12 cellular contexts compared by ENCODE assay signal in genomic region chr6:112501705-112502104, GRCh38.
DNase-seq lines count a peak whose midpoint lies in the region; ATAC-seq, FAIRE-seq and TF ChIP-seq lines count a peak whose summit lies in the region.
"Had no signal": no experiment of that assay in that cellular context is flagged by ENCODE, and none has a peak within 500 bp of the region (broad histone marks: within the 10 kb centered on the region; RNA-seq: fewer than 3 reads in every experiment).

No MANE protein-coding gene starts in this region.

- no peak overlapping the region for H3K23ac ChIP-seq in IMR-90 (ENCODE audit: low read depth, low read length)

- no TSS peak for BruUV-seq in IMR-90 (replicated peaks; lab: Mats Ljungman, UMichigan)

- POLR2A ChIA-PET in IMR-90 (lab: Charles Lee; ENCODE audit: unreplicated experiment), result no interaction called here

- WGBS in IMR-90 (ENCODE audit: extremely low coverage in 2 of 2, insufficient read length in 1 of 2), 2 experiments, result 9% methylated on average over 3 of the region's 5 CpGs; no CpG with 5 or more reads in 1 of the 2 experiments

- H3K4me1 ChIP-seq in IMR-90 (ENCODE audit: control insufficient read depth, insufficient read depth, low read length), result peaks cover 9% of the 10 kb centered on the region

- no peaks in the 10 kb centered on the region for H3K79me1 ChIP-seq in IMR-90 (ENCODE audit: low read depth in 1 of 2, low read length in 2 of 2)

- H3K14ac ChIP-seq in IMR-90 (replicated peaks; ENCODE audit: low read depth, low read length), result 0 out of 2 replicates have a peak overlapping the region, but pooled peaks have one; percentile 33

- peak; percentile 80 for DNase-seq in IMR-90
- peak; percentile 39 for DNase-seq in RPMI7951 (ENCODE audit: low read depth)
- DNase-seq in fibroblast of mammary gland (ENCODE audit: low read depth), result peak; percentile 14
- peak; percentile 36 for DNase-seq in pons (ENCODE audit: low spot score)
- DNase-seq in activated T-cell treated with anti-CD3 and anti-CD28 coated beads for 4 hours, result no peak
- DNase-seq in H54 (ENCODE audit: insufficient read length, low spot score), result no peak
- DNase-seq in SKM-1 (lab: John Stamatoyannopoulos, UW; ENCODE audit: unreplicated experiment), result no peak
- DNase-seq: activated gamma-delta T cell, H9, stomach, T1000 had no signal

- no peaks in the 10 kb centered on the region for H3K9me1 ChIP-seq in IMR-90 (ENCODE audit: insufficient read depth, low read length)

- H4K91ac ChIP-seq in IMR-90 (ENCODE audit: insufficient read depth, low read depth, low read length), result no peak overlapping the region

- H3K4me2 ChIP-seq in IMR-90 (ENCODE audit: low read depth, low read length), result peak overlapping the region; percentile 65

- FAIRE-seq in H54 (lab: Jason Lieb, UNC), result no peak

- H3K4ac ChIP-seq in IMR-90 (ENCODE audit: low read depth, low read length), result 0 out of 2 replicates have a peak overlapping the region, but pooled peaks have one; percentile 41

- no peak overlapping the region for H2BK15ac ChIP-seq in IMR-90 (ENCODE audit: low read depth, low read length)

- H4K20me1 ChIP-seq in IMR-90 (ENCODE audit: insufficient read depth, low read length), result no peaks in the 10 kb centered on the region

- H3K18ac ChIP-seq in IMR-90 (ENCODE audit: low read depth, low read length), result no peak overlapping the region

- no peaks in the 10 kb centered on the region for H3K27me3 ChIP-seq in IMR-90 (ENCODE audit: control insufficient read depth, insufficient read depth, low read length)
- H3K27me3 ChIP-seq: stomach had no signal

- intact Hi-C loops in IMR-90 (cut with micrococcal nuclease), result loop anchor here (5.0 kb wide), 2 partner anchors 181 to 281 kb away; no protein-coding TSS in a partner anchor

- H4K5ac ChIP-seq in IMR-90 (ENCODE audit: low read depth, low read length), result no peak overlapping the region

- TF ChIP-seq CTCF in IMR-90 (conservative IDR thresholded peaks at IDR 0.05; ENCODE audit: low read depth, low read length) (no peak), fibroblast of mammary gland (conservative IDR thresholded peaks at IDR 0.05; ENCODE audit: control insufficient read depth, insufficient read depth, low read depth, low read length) (no peak)

- dilution Hi-C loops in IMR-90 (cut with HindIII; ENCODE audit: low sequenced_read_pairs, unreplicated experiment), result no loop called here

- peak overlapping the region; percentile 88 for H2AFZ ChIP-seq in IMR-90 (replicated peaks; ENCODE audit: low read length, poor library complexity)

- TF ChIP-seq POLR2A in IMR-90 (IDR thresholded peaks at IDR 0.05; ENCODE audit: low read depth, low read length), result no peak
- no peak for TF ChIP-seq POLR2A in H54 (IDR thresholded peaks at IDR 0.05; ENCODE audit: low read depth, low read length)

- TF ChIP-seq RAD21 in IMR-90 (IDR thresholded peaks at IDR 0.05; ENCODE audit: low read length), result no peak

- no peak overlapping the region for H3K9ac ChIP-seq in IMR-90 (ENCODE audit: low read depth, low read length)

- H3K4me3 ChIP-seq in IMR-90 (ENCODE audit: insufficient read depth, low read depth, low read length), result 0 out of 2 replicates have a peak overlapping the region, but pooled peaks have one; percentile 0
- H3K4me3 ChIP-seq in fibroblast of mammary gland (ENCODE audit: control insufficient read depth, low read depth, low read length), result no peak overlapping the region
- H3K4me3 ChIP-seq: stomach had no signal

- H3K9me3 ChIP-seq in IMR-90 (ENCODE audit: control insufficient read depth, insufficient read depth, low read length), result no peaks in the 10 kb centered on the region
- H3K9me3 ChIP-seq: stomach had no signal

- no peak overlapping the region for H4K8ac ChIP-seq in IMR-90 (ENCODE audit: low read depth in 2 of 2, low read length in 2 of 2)

- CTCF ChIA-PET in IMR-90 (lab: Yijun Ruan, JAX), result interaction anchor here (0.9 to 1.0 kb wide), 3 partner anchors 10 to 148 kb away, joined by 3 read pairs; no protein-coding TSS in a partner anchor

- H2BK5ac ChIP-seq in IMR-90 (ENCODE audit: low read depth, low read length, poor library complexity, severe bottlenecking), result no peak overlapping the region

- no peak overlapping the region; the same call in 1 of the 2 replicates for H2AK5ac ChIP-seq in IMR-90 (ENCODE audit: low read depth, low read length)

- no peaks in the 10 kb centered on the region for H3K36me3 ChIP-seq in IMR-90 (ENCODE audit: control insufficient read depth, insufficient read depth, low read length)
- H3K36me3 ChIP-seq: stomach had no signal

- no peak overlapping the region for H2BK120ac ChIP-seq in IMR-90 (ENCODE audit: low read depth, low read length)

- no peak overlapping the region for H3K56ac ChIP-seq in IMR-90 (ENCODE audit: extremely low read depth, insufficient read depth, low read length)

- ATAC-seq in IMR-90 (ENCODE audit: low read depth), result peak; percentile 73
- no peak for ATAC-seq in GM21526 (IDR thresholded peaks at IDR 0.05; ENCODE audit: low FRiP score, unreplicated experiment)

- peak overlapping the region; percentile 0; the same call in 1 of the 2 replicates for H3K27ac ChIP-seq in IMR-90 (ENCODE audit: insufficient read depth, low read length)
- H3K27ac ChIP-seq: stomach had no signal

- in situ Hi-C loops in IMR-90 (cut with MboI; ENCODE audit: low sequenced_read_pairs), result no loop called here

- H2AK9ac ChIP-seq in IMR-90 (replicated peaks; ENCODE audit: low read depth, low read length, poor library complexity), result no peak overlapping the region

- H2BK20ac ChIP-seq in IMR-90 (ENCODE audit: low read depth, low read length), result 0 out of 2 replicates have a peak overlapping the region, but pooled peaks have one; percentile 17

TF ChIP-seq in IMR-90, 13 proteins besides CTCF, POLR2A, EP300 and RAD21:
- TF ChIP-seq RFX5 (IDR thresholded peaks at IDR 0.05; ENCODE audit: low read depth, low read length), result no peak
- TF ChIP-seq MAFK (IDR thresholded peaks at IDR 0.05; ENCODE audit: low read depth, low read length), result peak; percentile 83
- TF ChIP-seq ELK1 (IDR thresholded peaks at IDR 0.05; ENCODE audit: borderline replicate concordance, low read depth, low read length), result no peak
- no peak for TF ChIP-seq CEBPB (IDR thresholded peaks at IDR 0.05; ENCODE audit: low read depth, low read length)
- no peak for TF ChIP-seq FOS (IDR thresholded peaks at IDR 0.05; ENCODE audit: low read depth, low read length)
- TF ChIP-seq MAZ (IDR thresholded peaks at IDR 0.05; ENCODE audit: borderline replicate concordance, low read depth, low read length), result no peak
- TF ChIP-seq SMC3 (IDR thresholded peaks at IDR 0.05; ENCODE audit: low read depth, low read length), result no peak
- no peak for TF ChIP-seq BHLHE40 (IDR thresholded peaks at IDR 0.05; ENCODE audit: low read depth, low read length)

Comparison
In these comparisons a context has a peak if more than half of its experiments do, and no peak if none do; other contexts are left out.
1. DNase-seq: peak in IMR-90 (single experiment), RPMI7951 (single experiment), fibroblast of mammary gland (single experiment) and pons (single experiment); none in activated T-cell treated with anti-CD3 and anti-CD28 coated beads for 4 hours (single experiment), H54 (single experiment) and SKM-1 (single experiment).